ENCODE assay signal across 15 cellular contexts in the genomic region with DNA sequence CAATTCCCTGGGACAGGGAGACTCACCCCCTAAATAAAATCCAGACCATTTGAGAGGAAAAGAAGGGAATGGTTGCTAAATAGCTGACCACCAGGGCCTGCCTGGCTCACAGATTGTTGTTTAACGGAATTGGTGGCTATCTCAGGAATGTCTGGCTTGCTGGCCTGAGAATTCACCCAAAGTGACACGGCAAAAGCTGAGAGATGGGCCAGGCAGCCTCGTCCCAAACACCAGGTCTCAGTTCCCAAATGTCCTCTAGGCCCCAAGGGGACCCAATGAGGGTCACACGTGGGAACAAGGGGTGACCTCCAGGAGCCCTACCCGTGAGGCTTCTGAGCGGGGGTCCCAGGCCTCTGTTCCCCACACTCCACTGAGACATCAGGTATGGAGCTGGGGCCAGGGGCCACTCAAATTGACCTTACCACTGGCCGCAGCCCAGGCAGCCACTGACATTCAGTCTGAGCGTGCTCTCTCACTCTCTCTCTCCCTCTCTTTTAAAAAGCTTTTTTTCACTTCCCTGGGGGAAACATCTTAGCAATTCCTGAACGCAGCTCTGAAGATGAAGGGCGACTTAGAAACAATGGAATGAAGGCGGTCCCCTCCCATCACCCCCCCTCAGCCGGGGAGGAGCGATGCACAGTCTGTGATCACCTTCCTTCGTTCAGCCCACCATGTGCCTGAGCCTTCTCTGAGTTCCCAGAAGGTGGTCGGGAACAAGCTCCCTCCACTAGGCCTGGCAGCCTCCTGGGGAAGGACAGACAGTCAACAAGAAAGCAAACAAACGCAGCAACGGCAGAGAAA.
A peak's percentile ranks its signal among the peaks of the same experiment; 100 is the strongest.
DNase-seq lines count a peak whose midpoint lies in the region; ATAC-seq and TF ChIP-seq lines count a peak whose summit lies in the region.
"Had no signal": no experiment of that assay in that cellular context is flagged by ENCODE, and none has a peak within 500 bp of the region (broad histone marks: within the 10 kb centered on the region; RNA-seq: fewer than 3 reads in every experiment).

No MANE protein-coding gene starts in this region.

- H3K9ac ChIP-seq in muscle layer of colon (ENCODE audit: low read length), result no peak overlapping the region

- peak overlapping the region in 8 of 12 donors; percentile 10 to 67 (median 31) for H3K27ac ChIP-seq in heart left ventricle
- peak overlapping the region in 3 of 4 donors; percentile 11 to 36 (median 26) for H3K27ac ChIP-seq in esophagus squamous epithelium
- H3K27ac ChIP-seq in muscle layer of colon (ENCODE audit: low read depth, low read length), result peak overlapping the region; percentile 49
- peak overlapping the region; percentile 70 for H3K27ac ChIP-seq in upper lobe of right lung

- DNase-seq in heart left ventricle (peak in 1 of 5 donors; percentile 33), Right ventricle myocardium superior (no peak), esophagus squamous epithelium (lab: John Stamatoyannopoulos, UW) (no peak), upper lobe of right lung (no peak), NCI-H146 treated with DMSO at 0.1 percent for 48 hours (lab: John Stamatoyannopoulos, UW; ENCODE audit: unreplicated experiment) (no peak), NCI-H2107 treated with DMSO at 0.1 percent for 48 hours (lab: John Stamatoyannopoulos, UW; ENCODE audit: unreplicated experiment) (no peak)
- DNase-seq in activated CD4-positive, alpha-beta T cell treated with anti-CD3 and anti-CD28 coated beads, Interleukin-2, amount 50 U/mL, for 4 hours, result no peak
- DNase-seq: ACHN; activated CD8-positive, alpha-beta T cell treated with anti-CD3 and anti-CD28 coated beads for 36 hours; KBM-7; NCI-H187 treated with DMSO at 0.1 percent for 48 hours; occipital lobe; stimulated activated CD4-positive, alpha-beta T cell treated with anti-CD3 and anti-CD28 coated beads, Interleukin-15, amount 100 ng/mL, for 24 hours had no signal

- no peaks in the 10 kb centered on the region for H3K36me3 ChIP-seq in heart left ventricle
- H3K36me3 ChIP-seq in esophagus squamous epithelium, result no peaks in the 10 kb centered on the region
- H3K36me3 ChIP-seq in muscle layer of colon (ENCODE audit: insufficient read depth, low read length), result no peaks in the 10 kb centered on the region
- no peaks in the 10 kb centered on the region for H3K36me3 ChIP-seq in upper lobe of right lung
- H3K36me3 ChIP-seq: tibial nerve had no signal

- H3K4me3 ChIP-seq in heart left ventricle, result no peak overlapping the region
- no peak overlapping the region for H3K4me3 ChIP-seq in esophagus squamous epithelium
- no peak overlapping the region for H3K4me3 ChIP-seq in muscle layer of colon (ENCODE audit: low read depth in 1 of 2, low read length in 2 of 2)
- H3K4me3 ChIP-seq in upper lobe of right lung, result no peak overlapping the region
- H3K4me3 ChIP-seq: tibial nerve had no signal

- H3K27me3 ChIP-seq in heart left ventricle, result no peaks in the 10 kb centered on the region
- no peaks in the 10 kb centered on the region for H3K27me3 ChIP-seq in esophagus squamous epithelium
- H3K27me3 ChIP-seq in muscle layer of colon (ENCODE audit: control insufficient read depth in 1 of 2, insufficient read depth in 2 of 2, low read length in 2 of 2), result no peaks in the 10 kb centered on the region
- H3K27me3 ChIP-seq in upper lobe of right lung, result no peaks in the 10 kb centered on the region
- H3K27me3 ChIP-seq: tibial nerve had no signal

- 52 to 61% (median 58%) methylated on average over 17 of the region's 17 CpGs for WGBS in heart left ventricle, 4 donors
- WGBS in esophagus squamous epithelium, 2 donors, result 72 to 84% methylated on average over 11 to 12 of the region's 17 CpGs

- ATAC-seq in heart left ventricle (peak in 1 of 4 donors; percentile 6), Right ventricle myocardium superior (ENCODE audit: poor library complexity) (no peak), upper lobe of right lung (no peak)
- ATAC-seq: activated CD8-positive, alpha-beta T cell treated with anti-CD3 and anti-CD28 coated beads for 36 hours had no signal

- TF ChIP-seq POLR2A in heart left ventricle (IDR thresholded peaks at IDR 0.05), result no peak
- no peak for TF ChIP-seq POLR2A in esophagus squamous epithelium (IDR thresholded peaks at IDR 0.05)

- H3K4me1 ChIP-seq in heart left ventricle (peaks cover 0 to 59% (median 25%) of the 10 kb centered on the region in 12 donors), esophagus squamous epithelium (peaks cover 5 to 22% (median 7%) of the 10 kb centered on the region in 3 donors), muscle layer of colon (ENCODE audit: insufficient read depth, low read length) (peaks cover 11% of the 10 kb centered on the region), upper lobe of right lung (peaks cover 26% of the 10 kb centered on the region)

- H3K9me3 ChIP-seq in heart left ventricle (peaks cover 0 to 6% (median 0%) of the 10 kb centered on the region in 12 donors), esophagus squamous epithelium (peaks cover 0 to 6% (median 0%) of the 10 kb centered on the region in 3 donors), muscle layer of colon (ENCODE audit: low read length) (no peaks in the 10 kb centered on the region), upper lobe of right lung (no peaks in the 10 kb centered on the region)
- H3K9me3 ChIP-seq: tibial nerve had no signal

- intact Hi-C loops in heart left ventricle (cut with DNase I) (no loop called here), Right ventricle myocardium superior (cut with DNase I) (no loop called here), esophagus squamous epithelium (cut with DNase I) (no loop called here), upper lobe of right lung (cut with DNase I) (no loop called here)

- TF ChIP-seq CTCF in heart left ventricle (IDR thresholded peaks at IDR 0.05) (no peak), esophagus squamous epithelium (IDR thresholded peaks at IDR 0.05) (no peak), upper lobe of right lung (IDR thresholded peaks at IDR 0.05) (no peak)
